15 cellular contexts compared by ENCODE assay signal in genomic region chr18:55790296-55790695, GRCh38.
A peak's percentile ranks its signal among the peaks of the same experiment; 100 is the strongest.
DNase-seq lines count a peak whose midpoint lies in the region; ATAC-seq, FAIRE-seq and TF ChIP-seq lines count a peak whose summit lies in the region.
"Had no signal": no experiment of that assay in that cellular context is flagged by ENCODE, and none has a peak within 500 bp of the region (broad histone marks: within the 10 kb centered on the region; RNA-seq: fewer than 3 reads in every experiment).

No MANE protein-coding gene starts in this region.

- peak overlapping the region; percentile 14 for H3K4me3 ChIP-seq in skeletal muscle satellite cell (ENCODE audit: low read length)
- H3K4me3 ChIP-seq: body of pancreas, K562, right lobe of liver, SK-N-MC, thoracic aorta had no signal

- no peaks in the 10 kb centered on the region for H3K27me3 ChIP-seq in foreskin keratinocyte
- no peaks in the 10 kb centered on the region for H3K27me3 ChIP-seq in skeletal muscle satellite cell (ENCODE audit: control insufficient read depth, insufficient read depth, low read length)
- H3K27me3 ChIP-seq: body of pancreas, right lobe of liver had no signal

- TF ChIP-seq POLR2A in GM12892 (IDR thresholded peaks at IDR 0.05; ENCODE audit: low read depth, low read length) = no peak

- H3K9me3 ChIP-seq in skeletal muscle satellite cell (replicated peaks; ENCODE audit: low read length) = no peaks in the 10 kb centered on the region
- H3K9me3 ChIP-seq: body of pancreas, right lobe of liver, thoracic aorta had no signal

- no peak overlapping the region for H3K9ac ChIP-seq in skeletal muscle satellite cell (ENCODE audit: low read depth, low read length)

- peak overlapping the region; percentile 51 for H3K4me2 ChIP-seq in skeletal muscle satellite cell (ENCODE audit: low read length)

- no peak for TF ChIP-seq CTCF in foreskin keratinocyte (conservative IDR thresholded peaks at IDR 0.05)

- ATAC-seq in foreskin keratinocyte = peak; percentile 100
- ATAC-seq: body of pancreas, K562, right lobe of liver had no signal

- H3K4me1 ChIP-seq in foreskin keratinocyte (peaks cover 17% of the 10 kb centered on the region), skeletal muscle satellite cell (ENCODE audit: control insufficient read depth, insufficient read depth, low read length) (peaks cover 17% of the 10 kb centered on the region)
- H3K4me1 ChIP-seq: body of pancreas, right lobe of liver had no signal

- no peaks in the 10 kb centered on the region for H3K36me3 ChIP-seq in skeletal muscle satellite cell (ENCODE audit: insufficient read depth, low read length)
- H3K36me3 ChIP-seq: right lobe of liver, thoracic aorta had no signal

- H3K27ac ChIP-seq in foreskin keratinocyte = no peak overlapping the region
- H3K27ac ChIP-seq: body of pancreas, right lobe of liver, SK-N-MC, thoracic aorta had no signal

- no peak for FAIRE-seq in GM12892 (lab: Jason Lieb, UNC)
- FAIRE-seq: K562 had no signal

- DNase-seq in HCEC 1CT (peak; percentile 87), amniotic stem cell (lab: John Stamatoyannopoulos, UW) (peak; percentile 53), foreskin keratinocyte (peak; percentile 87 to 94), NCI-H345 (lab: John Stamatoyannopoulos, UW) (no peak), NCI-H345 treated with DMSO at 0.1 percent for 48 hours (lab: John Stamatoyannopoulos, UW; ENCODE audit: unreplicated experiment) (no peak), SHP77 treated with DMSO at 0.1 percent for 48 hours (lab: John Stamatoyannopoulos, UW) (no peak), GM12892 (ENCODE audit: insufficient read length) (no peak)
- DNase-seq: activated T-cell treated with anti-CD3 and anti-CD28 coated beads, Interleukin-2, amount 50 U/mL, for 1 hour; body of pancreas; NCI-H1930; right lobe of liver had no signal

Comparison
In these comparisons a context has a peak if more than half of its experiments do, and no peak if none do; other contexts are left out.
1. DNase-seq: peak in HCEC 1CT (single experiment), amniotic stem cell (single experiment) and foreskin keratinocyte (2 of 2); none in NCI-H345 (single experiment), NCI-H345 treated with DMSO at 0.1 percent for 48 hours (single experiment), SHP77 treated with DMSO at 0.1 percent for 48 hours (single experiment) and GM12892 (single experiment).